Comparison of ENCODE assay signal across 1 cellular context in the genomic region with DNA sequence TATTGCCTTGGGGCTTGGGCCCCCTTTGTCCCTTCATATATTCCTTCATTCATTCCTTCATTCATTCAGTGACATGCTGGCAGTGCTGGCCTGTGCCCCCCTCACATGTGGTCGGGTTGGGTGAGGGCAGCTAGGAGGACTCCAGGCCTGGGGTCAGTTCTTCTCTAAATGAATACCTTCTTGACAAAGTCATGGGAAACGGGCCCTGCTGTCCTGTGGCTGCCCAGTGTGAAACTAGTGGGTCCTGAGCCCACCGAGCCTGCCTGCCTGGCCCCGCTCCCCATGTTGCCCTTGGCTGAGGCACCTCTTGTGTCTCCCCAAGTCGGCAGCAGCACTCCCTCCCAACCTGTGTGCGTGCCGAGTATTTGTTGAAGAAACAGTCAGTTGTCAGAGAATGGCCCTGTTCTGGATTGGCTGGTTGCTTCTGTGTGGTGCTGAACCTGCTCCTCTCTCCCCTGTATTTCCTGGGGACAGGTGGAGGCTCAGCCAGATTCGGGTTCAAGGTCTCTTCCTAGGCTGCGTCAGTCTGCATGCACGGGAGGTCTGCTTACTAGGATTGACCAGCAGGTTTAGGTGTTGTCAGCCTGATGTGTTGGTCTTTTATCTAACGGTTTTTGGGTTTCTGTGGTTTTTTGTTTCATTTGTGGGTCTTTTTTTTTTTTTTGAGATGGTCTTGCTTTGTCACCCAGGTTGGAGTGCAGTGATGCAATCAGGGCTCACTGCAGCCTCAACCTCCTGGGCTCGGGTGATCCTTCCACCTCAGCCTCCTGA.
TF ChIP-seq lines count a peak whose summit lies in the region.

No MANE protein-coding gene starts in this region.

TF ChIP-seq in HEK293, 187 proteins besides CTCF, POLR2A, EP300 and RAD21:
- TF ChIP-seq KLF8 (tag by site-specific recombination; IDR thresholded peaks at IDR 0.05) (no peak), ZNF174 (tag by site-specific recombination; IDR thresholded peaks at IDR 0.05) (no peak), ZNF239 (tag by site-specific recombination; IDR thresholded peaks at IDR 0.05) (no peak), ZNF157 (tag by site-specific recombination; IDR thresholded peaks at IDR 0.05) (no peak), ZNF621 (tag by site-specific recombination; IDR thresholded peaks at IDR 0.05) (no peak), ZNF600 (tag by site-specific recombination; IDR thresholded peaks at IDR 0.05) (peak; percentile 91)
- TF ChIP-seq, protein P1, sequence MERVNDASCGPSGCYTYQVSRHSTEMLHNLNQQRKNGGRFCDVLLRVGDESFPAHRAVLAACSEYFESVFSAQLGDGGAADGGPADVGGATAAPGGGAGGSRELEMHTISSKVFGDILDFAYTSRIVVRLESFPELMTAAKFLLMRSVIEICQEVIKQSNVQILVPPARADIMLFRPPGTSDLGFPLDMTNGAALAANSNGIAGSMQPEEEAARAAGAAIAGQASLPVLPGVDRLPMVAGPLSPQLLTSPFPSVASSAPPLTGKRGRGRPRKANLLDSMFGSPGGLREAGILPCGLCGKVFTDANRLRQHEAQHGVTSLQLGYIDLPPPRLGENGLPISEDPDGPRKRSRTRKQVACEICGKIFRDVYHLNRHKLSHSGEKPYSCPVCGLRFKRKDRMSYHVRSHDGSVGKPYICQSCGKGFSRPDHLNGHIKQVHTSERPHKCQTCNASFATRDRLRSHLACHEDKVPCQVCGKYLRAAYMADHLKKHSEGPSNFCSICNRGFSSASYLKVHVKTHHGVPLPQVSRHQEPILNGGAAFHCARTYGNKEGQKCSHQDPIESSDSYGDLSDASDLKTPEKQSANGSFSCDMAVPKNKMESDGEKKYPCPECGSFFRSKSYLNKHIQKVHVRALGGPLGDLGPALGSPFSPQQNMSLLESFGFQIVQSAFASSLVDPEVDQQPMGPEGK (tag by site-specific recombination; IDR thresholded peaks at IDR 0.05) = peak; percentile 27; the same call in 1 of the 2 replicates
